In genomic region chr3:120192159-120192558, GRCh38 we compare ENCODE assay signal across 21 cellular contexts.
"Had no signal": no experiment of that assay in that cellular context is flagged by ENCODE, and none has a peak within 500 bp of the region (broad histone marks: within the 10 kb centered on the region; RNA-seq: fewer than 3 reads in every experiment).

No MANE protein-coding gene starts in this region.

- H3K4me1 ChIP-seq: body of pancreas, left lung, neural progenitor cell, psoas muscle, suprapubic skin had no signal

- H3K27ac ChIP-seq: body of pancreas, hepatocyte, left lung, neural progenitor cell, psoas muscle, skin epidermis, suprapubic skin had no signal

- H3K9ac ChIP-seq: neural progenitor cell had no signal

- H3K79me2 ChIP-seq: hepatocyte had no signal

- H3K27me3 ChIP-seq: body of pancreas, hepatocyte, left lung, neural progenitor cell, suprapubic skin had no signal

- H3K4me2 ChIP-seq: hepatocyte, neural progenitor cell had no signal

- H2AFZ ChIP-seq: hepatocyte, neural progenitor cell had no signal

- H3K36me3 ChIP-seq: left lung, neural progenitor cell, suprapubic skin had no signal

- DNase-seq: activated CD4-positive, alpha-beta T cell treated with anti-CD3 and anti-CD28 coated beads, Interleukin-2, amount 10 ng/mL, durations not matched to agents 24 days and 14 days; activated CD8-positive, alpha-beta T cell treated with anti-CD3 and anti-CD28 coated beads for 36 hours; activated naive CD4-positive, alpha-beta T cell; activated naive CD8-positive, alpha-beta T cell treated with anti-CD3 and anti-CD28 coated beads for 36 hours; activated T-cell treated with anti-CD3 and anti-CD28 coated beads, Interleukin-2, amount 50 U/mL, for 1 hour; amygdala; body of pancreas; dermis blood vessel endothelial cell; effector memory CD4-positive, alpha-beta T cell; islet precursor cell; left lung; naive B cell; psoas muscle; right cardiac atrium; stimulated activated naive CD8-positive, alpha-beta T cell treated with anti-CD3 and anti-CD28 coated beads, Interleukin-15, amount 100 ng/mL, for 72 hours; T1000 had no signal

- ATAC-seq: activated CD8-positive, alpha-beta T cell treated with anti-CD3 and anti-CD28 coated beads for 36 hours; activated T-helper 17 cell treated with anti-CD3 and anti-CD28 coated beads, Interleukin-2, amount 50 U/mL, for 72 hours; body of pancreas; left lung; psoas muscle; right cardiac atrium; stimulated activated naive CD8-positive, alpha-beta T cell treated with anti-CD3 and anti-CD28 coated beads, Interleukin-15, amount 100 ng/mL, for 72 hours had no signal

- H3K9me3 ChIP-seq: body of pancreas, left lung, psoas muscle, suprapubic skin had no signal

- H3K4me3 ChIP-seq: body of pancreas, hepatocyte, left lung, neural progenitor cell, psoas muscle, skin epidermis, suprapubic skin had no signal
